Comparison of ENCODE assay signal across 15 cellular contexts in the genomic region with DNA sequence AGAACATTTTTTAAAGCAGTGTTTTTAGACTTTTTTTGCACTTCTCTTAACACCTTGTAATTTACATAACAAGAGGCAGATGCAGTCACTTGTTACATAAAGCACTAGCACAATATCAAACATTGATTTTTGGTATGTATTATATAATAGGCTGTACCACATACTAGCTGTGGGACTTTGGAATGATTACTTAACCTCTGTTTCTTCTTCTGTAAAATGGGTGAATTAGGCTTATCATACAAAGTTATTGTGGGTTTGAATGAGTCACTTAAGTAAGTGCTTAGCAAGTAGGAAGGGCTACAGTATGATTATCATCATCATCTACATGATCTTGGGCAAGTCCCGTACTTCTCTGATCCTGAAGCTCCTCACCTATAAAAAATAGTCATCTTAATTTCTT. TPM values are rescaled to one million over a fixed set of nuclear protein-coding genes. Genes with fewer than 3 reads are reported as not detected.
DNase-seq lines count a peak whose midpoint lies in the region; ATAC-seq and TF ChIP-seq lines count a peak whose summit lies in the region.
"Had no signal": no experiment of that assay in that cellular context is flagged by ENCODE, and none has a peak within 500 bp of the region (broad histone marks: within the 10 kb centered on the region; RNA-seq: fewer than 3 reads in every experiment).

No MANE protein-coding gene starts in this region.

- H3K27me3 ChIP-seq in left ventricle myocardium inferior (ENCODE audit: low read depth) (no peaks in the 10 kb centered on the region), ovary (no peaks in the 10 kb centered on the region)

- TF ChIP-seq POLR2A in ovary (IDR thresholded peaks at IDR 0.05), result no peak

- no peaks in the 10 kb centered on the region for H3K9me3 ChIP-seq in left ventricle myocardium inferior (replicated peaks)
- H3K9me3 ChIP-seq in mesodermal cell (ENCODE audit: control insufficient read depth, low read length), result no peaks in the 10 kb centered on the region
- no peaks in the 10 kb centered on the region for H3K9me3 ChIP-seq in ovary
- H3K9me3 ChIP-seq: SK-N-SH had no signal

- no peak for TF ChIP-seq CTCF in left ventricle myocardium inferior (IDR thresholded peaks at IDR 0.05; ENCODE audit: borderline replicate concordance)
- no peak for TF ChIP-seq CTCF in brain (conservative IDR thresholded peaks at IDR 0.05)
- TF ChIP-seq CTCF in ovary (IDR thresholded peaks at IDR 0.05), result no peak
- no peak for TF ChIP-seq CTCF in CD14-positive monocyte (IDR thresholded peaks at IDR 0.05)

- peaks cover 0 to 12% (median 4%) of the 10 kb centered on the region in 5 experiments for H3K9me3 Mint-ChIP-seq in brain
- H3K9me3 Mint-ChIP-seq in CD14-positive monocyte, result peaks cover 0 to 14% (median 4%) of the 10 kb centered on the region in 7 donors

- no peak for TF ChIP-seq EP300 in ovary (IDR thresholded peaks at IDR 0.05)

- WGBS in mesodermal cell (ENCODE audit: insufficient coverage in 2 of 2), 2 experiments, result 80% methylated on average over 1 of the region's 1 CpG; no CpG with 5 or more reads in 1 of the 2 experiments
- 79 to 89% (median 86%) methylated on average over 1 of the region's 1 CpG for WGBS in ovary, 3 donors

- H3K4me1 Mint-ChIP-seq in brain, result peaks cover 7% of the 10 kb centered on the region
- peaks cover 3% of the 10 kb centered on the region for H3K4me1 Mint-ChIP-seq in CD14-positive monocyte
- H3K4me1 Mint-ChIP-seq: CD4-positive, CD25-positive, alpha-beta regulatory T cell had no signal

- DNase-seq in left ventricle myocardium inferior (no peak), Right ventricle myocardium inferior (ENCODE audit: missing footprints) (no peak), NCI-H1694 (lab: John Stamatoyannopoulos, UW) (no peak), ovary (no peak), CD14-positive monocyte (ENCODE audit: low spot score) (no peak), hippocampal formation (lab: John Stamatoyannopoulos, UW) (no peak)
- DNase-seq: CD4-positive, CD25-positive, alpha-beta regulatory T cell; NCI-H1048; NK-92 treated with Interleukin-12 subunit alpha and Interleukin-12 subunit beta, amount 100 ng/mL, for 24 hours; SK-N-SH; T-helper 1 cell had no signal

- peak overlapping the region in 3 of 5 experiments; percentile 62 to 68 (median 66) for H3K4me3 Mint-ChIP-seq in brain
- no peak overlapping the region for H3K4me3 Mint-ChIP-seq in CD14-positive monocyte
- H3K4me3 Mint-ChIP-seq: CD4-positive, CD25-positive, alpha-beta regulatory T cell had no signal

- H3K36me3 ChIP-seq in left ventricle myocardium inferior (no peaks in the 10 kb centered on the region), mesodermal cell (ENCODE audit: control insufficient read depth, insufficient read depth, low read length) (no peaks in the 10 kb centered on the region), ovary (no peaks in the 10 kb centered on the region)

- H3K4me3 ChIP-seq in left ventricle myocardium inferior, result peak overlapping the region; percentile 23
- no peak overlapping the region for H3K4me3 ChIP-seq in mesodermal cell (ENCODE audit: extremely low read depth, insufficient read depth, low read length, poor library complexity, severe bottlenecking)
- H3K4me3 ChIP-seq in ovary, result no peak overlapping the region

- H3K36me3 Mint-ChIP-seq in brain (no peaks in the 10 kb centered on the region), CD14-positive monocyte (no peaks in the 10 kb centered on the region)
- H3K36me3 Mint-ChIP-seq: CD4-positive, CD25-positive, alpha-beta regulatory T cell had no signal

- H3K4me1 ChIP-seq in left ventricle myocardium inferior (peaks cover 4% of the 10 kb centered on the region), mesodermal cell (ENCODE audit: control insufficient read depth, insufficient read depth, low read length, poor library complexity, severe bottlenecking) (peaks cover 13% of the 10 kb centered on the region), ovary (ENCODE audit: insufficient read depth) (no peaks in the 10 kb centered on the region)

- no peak overlapping the region for H3K27ac ChIP-seq in left ventricle myocardium inferior (replicated peaks)
- peak overlapping the region; percentile 86 for H3K27ac ChIP-seq in mesodermal cell (ENCODE audit: low read depth, low read length, severe bottlenecking)
- H3K27ac ChIP-seq in ovary, result no peak overlapping the region

- H3K27ac Mint-ChIP-seq in brain (peak overlapping the region in 2 of 5 experiments; percentile 14 to 36), CD14-positive monocyte (no peak overlapping the region)
- H3K27ac Mint-ChIP-seq: CD4-positive, CD25-positive, alpha-beta regulatory T cell had no signal

- intact Hi-C loops in left ventricle myocardium inferior (cut with micrococcal nuclease), result no loop called here
- intact Hi-C loops in Right ventricle myocardium inferior (cut with DNase I), result no loop called here
- intact Hi-C loops in ovary (cut with DNase I), result no loop called here
- intact Hi-C loops in CD14-positive monocyte (cut with micrococcal nuclease), result no loop called here

- no peak for ATAC-seq in Right ventricle myocardium inferior

- H3K27me3 Mint-ChIP-seq in brain, result no peaks in the 10 kb centered on the region
- no peaks in the 10 kb centered on the region for H3K27me3 Mint-ChIP-seq in CD14-positive monocyte (ENCODE audit: low read depth in 3 of 3)

RNA-seq across cellular contexts. Expression of a gene that starts 2.1 kb away (rescaled TPM):
- total RNA-seq in left ventricle myocardium inferior (6.2 TPM), Right ventricle myocardium inferior (6.4 TPM), ovary (10 to 100 TPM in 1 of 7 donors, 1 to 10 TPM in 3, under 1 TPM in 1, not detected in 2; 0.36 to 20.8 (median 2.5) TPM)
- polyA plus RNA-seq in brain (ENCODE audit: insufficient read depth, low read depth, low replicate concordance) (not detected), ovary (under 1 TPM in 1 of 2 donors, not detected in 1; 0.43 TPM), CD14-positive monocyte (not detected)
- polyA plus RNA-seq in mesodermal cell (2013, experiment 1 of 2), result 0.63 TPM
- not detected for polyA plus RNA-seq in mesodermal cell (2013, experiment 2 of 2)
- total RNA-seq: A172, Daoy had no signal
- polyA plus RNA-seq: CD4-positive, CD25-positive, alpha-beta regulatory T cell had no signal

Comparison
In these comparisons a context has a peak if more than half of its experiments do, and no peak if none do; other contexts are left out.
1. H3K4me3 Mint-ChIP-seq: peak in brain (3 of 5); none in CD14-positive monocyte (0 of 2).